ENCODE assay signal across 25 cellular contexts in the genomic region with DNA sequence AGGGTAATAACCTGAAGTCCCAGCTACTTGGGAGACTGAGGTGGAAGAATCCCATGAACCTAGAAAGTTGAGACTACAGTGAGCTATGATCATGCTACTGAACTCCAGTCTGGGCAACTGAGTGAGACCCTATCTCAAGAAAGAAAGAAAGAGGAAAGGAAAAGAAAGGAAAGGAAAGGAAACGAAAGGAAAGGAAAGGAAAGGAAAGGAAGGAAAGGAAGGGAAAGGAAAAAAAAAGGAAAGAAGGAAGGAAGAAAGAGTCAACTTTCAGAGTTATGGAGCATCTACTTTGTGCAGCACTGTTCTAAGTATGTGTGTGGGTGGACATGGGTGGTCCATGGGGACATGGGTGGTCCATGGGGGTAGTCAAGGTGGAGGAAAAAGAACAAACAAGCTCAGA.
"Had no signal": no experiment of that assay in that cellular context is flagged by ENCODE, and none has a peak within 500 bp of the region (broad histone marks: within the 10 kb centered on the region; RNA-seq: fewer than 3 reads in every experiment).

No MANE protein-coding gene starts in this region.

- H3K27ac ChIP-seq: coronary artery, dorsolateral prefrontal cortex, epithelial cell of prostate, esophagus squamous epithelium, foreskin keratinocyte, gastrocnemius medialis, gastroesophageal sphincter, heart left ventricle, heart right ventricle had no signal

- DNase-seq: cortex of kidney; dermis blood vessel endothelial cell; dorsolateral prefrontal cortex; effector CD4-positive, alpha-beta T cell; effector CD8-positive, alpha-beta T cell; effector memory CD4-positive, alpha-beta T cell; effector memory CD8-positive, alpha-beta T cell; endodermal cell; erythroblast; esophagus squamous epithelium; foreskin fibroblast; foreskin keratinocyte; foreskin melanocyte; gastrocnemius medialis; glutamatergic neuron; head of caudate nucleus; heart left ventricle; heart right ventricle had no signal

- H3K9me3 ChIP-seq: esophagus squamous epithelium, gastrocnemius medialis, gastroesophageal sphincter, heart left ventricle, heart right ventricle had no signal

- H3K4me3 ChIP-seq: coronary artery, dorsolateral prefrontal cortex, esophagus squamous epithelium, gastrocnemius medialis, gastroesophageal sphincter, heart left ventricle, heart right ventricle had no signal

- H3K36me3 ChIP-seq: esophagus squamous epithelium, gastrocnemius medialis, gastroesophageal sphincter, heart left ventricle, heart right ventricle had no signal

- H3K4me1 ChIP-seq: foreskin keratinocyte, gastrocnemius medialis, gastroesophageal sphincter, heart left ventricle, heart right ventricle had no signal

- FAIRE-seq: colon, endometrium, endothelial cell of umbilical vein, frontal cortex had no signal
